In genomic region chr6:73521351-73522254, GRCh38 we compare ENCODE assay signal across 8 cellular contexts. TPM values are rescaled to one million over a fixed set of nuclear protein-coding genes. Genes with fewer than 3 reads are reported as not detected.
DNase-seq lines count a peak whose midpoint lies in the region; ATAC-seq lines count a peak whose summit lies in the region.

No MANE protein-coding gene starts in this region.

- DNase-seq in activated T-cell treated with anti-CD3 and anti-CD28 coated beads for 4 hours (peak; percentile 59), NCI-H1694 treated with DMSO at 0.1 percent for 48 hours (lab: John Stamatoyannopoulos, UW) (peak; percentile 76), UCSD-AML1 (lab: John Stamatoyannopoulos, UW; ENCODE audit: unreplicated experiment) (peak; percentile 92), dermis blood vessel endothelial cell (peak; percentile 84), lung microvascular endothelial cell (ENCODE audit: low read depth in 2 of 2) (peak; percentile 82 to 84)
- DNase-seq in activated T-cell treated with anti-CD3 and anti-CD28 coated beads, Interleukin-2, amount 50 U/mL, for 1 hour = no peak
- DNase-seq in stimulated activated CD8-positive, alpha-beta memory T cell treated with anti-CD3 and anti-CD28 coated beads, Interleukin-2, amount 100 ng/mL, for 48 hours (ENCODE audit: low read depth in 2 of 2) = peak; percentile 58 to 61

- peak; percentile 30 for ATAC-seq in HG02870 (IDR thresholded peaks at IDR 0.05; ENCODE audit: unreplicated experiment)

RNA-seq across cellular contexts. Expression of gene EEF1A1, which starts 0.8 kb away (rescaled TPM):
- total RNA-seq in dermis blood vessel endothelial cell (21,419 and 26,919 TPM in 2 replicates), lung microvascular endothelial cell (18,098 and 18,972 TPM in 2 replicates)
